8 cellular contexts compared by ENCODE assay signal in the genomic region with DNA sequence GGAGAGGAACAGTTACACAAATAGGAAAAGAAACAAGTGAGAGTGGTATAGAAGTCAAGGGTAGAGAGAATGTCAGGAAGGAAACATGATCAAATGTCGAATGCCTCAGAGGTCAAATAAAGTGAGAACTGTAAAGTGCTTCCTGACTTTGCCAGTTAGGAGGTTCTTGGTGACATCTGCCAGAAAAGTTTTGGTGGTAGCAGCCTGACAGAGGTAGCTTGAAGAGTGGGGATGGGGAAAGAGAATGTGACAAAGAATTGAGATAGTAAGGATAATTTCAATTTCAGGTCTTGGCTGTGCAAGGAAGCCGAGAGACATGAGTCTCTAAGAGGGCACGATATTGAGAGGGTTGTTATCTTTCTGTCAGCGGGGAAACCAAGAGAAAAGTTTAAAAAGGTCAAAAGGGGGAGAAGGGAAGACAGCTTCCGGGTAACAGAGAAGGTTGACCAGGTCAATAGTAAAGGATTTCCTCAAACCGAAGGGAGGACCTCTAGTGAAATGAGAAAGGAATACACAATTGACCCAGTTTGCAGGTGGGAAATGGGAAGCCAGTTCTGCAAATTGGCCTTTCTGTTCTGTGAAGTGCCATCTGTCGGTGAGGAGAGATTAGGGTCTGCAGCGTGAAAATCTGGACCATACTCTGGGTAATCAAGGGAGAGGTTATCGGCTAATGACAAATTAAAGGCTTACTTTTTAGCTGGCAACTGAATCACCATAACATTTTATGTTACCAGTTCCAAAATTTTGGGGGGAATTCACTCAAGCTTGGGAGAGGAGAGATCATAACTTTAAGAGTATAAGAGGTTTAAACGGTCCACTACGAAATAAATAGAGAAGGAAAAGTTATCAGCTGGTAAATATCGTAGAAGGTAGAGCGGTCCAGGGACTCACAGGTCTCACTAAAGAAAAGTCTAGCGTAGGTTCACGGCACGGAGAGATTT. TPM values are rescaled to one million over a fixed set of nuclear protein-coding genes. Genes with fewer than 3 reads are reported as not detected.
A peak's percentile ranks its signal among the peaks of the same experiment; 100 is the strongest.
DNase-seq lines count a peak whose midpoint lies in the region; ATAC-seq, FAIRE-seq and TF ChIP-seq lines count a peak whose summit lies in the region.

No MANE protein-coding gene starts in this region.

- peak overlapping the region; percentile 97 for H3K27ac ChIP-seq in CD8-positive, alpha-beta memory T cell (ENCODE audit: low read depth, low read length)

- intact Hi-C loops in posterior vena cava (cut with DNase I) = no loop called here

- TF ChIP-seq POLR2A in H54 (IDR thresholded peaks at IDR 0.05; ENCODE audit: low read depth, low read length) = no peak

- peak overlapping the region; percentile 96 for H3K4me3 ChIP-seq in CD8-positive, alpha-beta memory T cell (ENCODE audit: low read length)

- no peak for ATAC-seq in stimulated activated effector memory CD8-positive, alpha-beta T cell treated with anti-CD3 and anti-CD28 coated beads, Interleukin-12 subunit alpha, Interleukin-12 subunit beta, amount 100 ng/mL, for 72 hours

- H3K27ac Mint-ChIP-seq in CD8-positive, alpha-beta memory T cell = peak overlapping the region; percentile 86 to 100 (median 94)
- peak overlapping the region; percentile 99 for H3K27ac Mint-ChIP-seq in stimulated activated effector memory CD8-positive, alpha-beta T cell treated with anti-CD3 and anti-CD28 coated beads, Interleukin-12 subunit alpha, Interleukin-12 subunit beta, amount 100 ng/mL, for 72 hours

- peak overlapping the region; percentile 76 to 97 (median 89) for H3K4me3 Mint-ChIP-seq in CD8-positive, alpha-beta memory T cell
- peak overlapping the region; percentile 100 for H3K4me3 Mint-ChIP-seq in stimulated activated effector memory CD8-positive, alpha-beta T cell treated with anti-CD3 and anti-CD28 coated beads, Interleukin-12 subunit alpha, Interleukin-12 subunit beta, amount 100 ng/mL, for 72 hours

- CTCF ChIA-PET in CD8-positive, alpha-beta memory T cell (lab: Charles Lee) = interaction anchor here (0.7 to 16.7 kb wide), 16 partner anchors 13 to 129 kb away, joined by 3 to 270 read pairs (median 8); partner anchors contain the start of genes HLA-DMA, HLA-DMB, PSMB9 and TAP1

- H3K4me1 Mint-ChIP-seq in CD8-positive, alpha-beta memory T cell = peaks cover 43 to 55% (median 51%) of the 10 kb centered on the region in 3 donors
- H3K4me1 Mint-ChIP-seq in stimulated activated effector memory CD8-positive, alpha-beta T cell treated with anti-CD3 and anti-CD28 coated beads, Interleukin-12 subunit alpha, Interleukin-12 subunit beta, amount 100 ng/mL, for 72 hours = peaks cover 55% of the 10 kb centered on the region

- FAIRE-seq in H54 (lab: Jason Lieb, UNC) = peak; percentile 20

- H3K4me1 ChIP-seq in CD8-positive, alpha-beta memory T cell (ENCODE audit: insufficient read depth, low read length) = peaks cover 33% of the 10 kb centered on the region

- H3K27me3 ChIP-seq in CD8-positive, alpha-beta memory T cell (ENCODE audit: insufficient read depth, low read length, poor library complexity, severe bottlenecking) = no peaks in the 10 kb centered on the region

- peaks cover 0 to 3% (median 0%) of the 10 kb centered on the region in 5 donors for H3K9me3 Mint-ChIP-seq in CD8-positive, alpha-beta memory T cell
- H3K9me3 Mint-ChIP-seq in stimulated activated effector memory CD8-positive, alpha-beta T cell treated with anti-CD3 and anti-CD28 coated beads, Interleukin-12 subunit alpha, Interleukin-12 subunit beta, amount 100 ng/mL, for 72 hours = no peaks in the 10 kb centered on the region

- peak in 2 of 5 donors; percentile 27 to 38 for DNase-seq in CD8-positive, alpha-beta memory T cell
- DNase-seq in H54 (ENCODE audit: insufficient read length, low spot score) = no peak
- DNase-seq in NCI-H82 treated with DMSO at 0.1 percent for 48 hours (lab: John Stamatoyannopoulos, UW; ENCODE audit: unreplicated experiment) = peak; percentile 90
- peak; percentile 49 for DNase-seq in astrocyte of the hippocampus (ENCODE audit: low read depth, low spot score)
- DNase-seq in iris pigment epithelial cell (ENCODE audit: low read depth) = peak; percentile 40
- peak in 1 of 2 donors; percentile 67 for DNase-seq in stimulated activated effector memory CD8-positive, alpha-beta T cell treated with anti-CD3 and anti-CD28 coated beads, Interleukin-12 subunit alpha, Interleukin-12 subunit beta, amount 100 ng/mL, for 72 hours (ENCODE audit: low spot score in 2 of 2)
- DNase-seq in HK-2 (ENCODE audit: unreplicated experiment) = no peak
- no peak for DNase-seq in posterior vena cava (ENCODE audit: low spot score)

- H3K9me3 ChIP-seq in CD8-positive, alpha-beta memory T cell (ENCODE audit: low read length) = no peaks in the 10 kb centered on the region

- no peaks in the 10 kb centered on the region for H3K36me3 ChIP-seq in CD8-positive, alpha-beta memory T cell (ENCODE audit: insufficient read depth, low read length)

- H3K27me3 Mint-ChIP-seq in CD8-positive, alpha-beta memory T cell = peaks cover 0 to 11% of the 10 kb centered on the region in 2 donors

- POLR2A ChIA-PET in CD8-positive, alpha-beta memory T cell (lab: Charles Lee) = interaction anchor here (0.6 to 8.8 kb wide), 13 partner anchors 9 to 241 kb away, joined by 3 to 164 read pairs (median 4); partner anchors contain the start of genes HLA-DMA, HLA-DMB, RING1 and TAP2

- peaks cover 0 to 40% (median 0%) of the 10 kb centered on the region in 3 donors for H3K36me3 Mint-ChIP-seq in CD8-positive, alpha-beta memory T cell
- peaks cover 54% of the 10 kb centered on the region for H3K36me3 Mint-ChIP-seq in stimulated activated effector memory CD8-positive, alpha-beta T cell treated with anti-CD3 and anti-CD28 coated beads, Interleukin-12 subunit alpha, Interleukin-12 subunit beta, amount 100 ng/mL, for 72 hours

RNA-seq across cellular contexts. Expression of gene BRD2, which starts 1.0 kb away (rescaled TPM):
- total RNA-seq in CD8-positive, alpha-beta memory T cell = 100 to 1,000 TPM; 373 to 387 TPM
- polyA plus RNA-seq in CD8-positive, alpha-beta memory T cell = 89.9 TPM
- total RNA-seq in posterior vena cava = 100 to 1,000 TPM; 125 to 129 TPM

RNA-seq across cellular contexts. Expression of gene HLA-DMA, which starts 14.5 kb away (rescaled TPM):
- total RNA-seq in CD8-positive, alpha-beta memory T cell = 10 to 100 TPM; 14.0 to 16.5 TPM
- polyA plus RNA-seq in CD8-positive, alpha-beta memory T cell = 35.0 TPM
- total RNA-seq in posterior vena cava = 10 to 100 TPM; 16.1 to 35.0 TPM

RNA-seq across cellular contexts. Expression of gene HLA-DMB, which starts 26.6 kb away (rescaled TPM):
- total RNA-seq in CD8-positive, alpha-beta memory T cell = 1 to 10 TPM; 4.3 to 5.3 TPM
- polyA plus RNA-seq in CD8-positive, alpha-beta memory T cell = 25.6 TPM
- total RNA-seq in posterior vena cava = 10 to 100 TPM in 1 of 2 donors, 1 to 10 TPM in 1; 8.0 to 19.2 TPM

RNA-seq across cellular contexts. Expression of gene HLA-DOA, which starts 42.0 kb away (rescaled TPM):
- total RNA-seq in CD8-positive, alpha-beta memory T cell = 1 to 10 TPM; 6.7 to 6.9 TPM
- polyA plus RNA-seq in CD8-positive, alpha-beta memory T cell = 12.0 TPM
- total RNA-seq in posterior vena cava = 1 to 10 TPM; 3.1 to 3.5 TPM

Comparison
In these comparisons a context has a peak if more than half of its experiments do, and no peak if none do; other contexts are left out.
1. DNase-seq: peak in NCI-H82 treated with DMSO at 0.1 percent for 48 hours (single experiment), astrocyte of the hippocampus (single experiment) and iris pigment epithelial cell (single experiment); none in H54 (single experiment), HK-2 (single experiment) and posterior vena cava (single experiment).